In genomic region chr20:62908971-62909791, GRCh38 we compare ENCODE assay signal across 18 cellular contexts. TPM values are rescaled to one million over a fixed set of nuclear protein-coding genes. Genes with fewer than 3 reads are reported as not detected.
DNase-seq lines count a peak whose midpoint lies in the region; ATAC-seq, FAIRE-seq and TF ChIP-seq lines count a peak whose summit lies in the region.
"Had no signal": no experiment of that assay in that cellular context is flagged by ENCODE, and none has a peak within 500 bp of the region (broad histone marks: within the 10 kb centered on the region; RNA-seq: fewer than 3 reads in every experiment).

No MANE protein-coding gene starts in this region.

- peaks cover 61 to 74% of the 10 kb centered on the region in 2 donors for H3K36me3 ChIP-seq in kidney (ENCODE audit: control insufficient read depth in 1 of 2, insufficient read depth in 2 of 2, low read length in 2 of 2)

- TF ChIP-seq CTCF in kidney (IDR thresholded peaks at IDR 0.05; ENCODE audit: borderline replicate concordance, extremely low read depth, insufficient read depth), result no peak
- TF ChIP-seq CTCF in lower leg skin (IDR thresholded peaks at IDR 0.05), result no peak

- H3K9ac ChIP-seq in kidney (ENCODE audit: low read length in 2 of 2), result no peak overlapping the region

- no peak for ATAC-seq in HG02970 (IDR thresholded peaks at IDR 0.05; ENCODE audit: low FRiP score, unreplicated experiment)
- ATAC-seq: K562; left colon; naive thymus-derived CD4-positive, alpha-beta T cell had no signal

- no peak for TF ChIP-seq POLR2A in lower leg skin (IDR thresholded peaks at IDR 0.05)

- intact Hi-C loops in kidney (cut with DNase I) (no loop called here), lower leg skin (cut with DNase I; ENCODE audit: low total_unique reads) (no loop called here)

- H3K4me3 ChIP-seq in kidney (ENCODE audit: low read length in 2 of 2) (no peak overlapping the region), lower leg skin (ENCODE audit: low read depth, poor library complexity, severe bottlenecking) (no peak overlapping the region)
- H3K4me3 ChIP-seq: dorsolateral prefrontal cortex, hepatocyte, K562, SK-N-MC, testis had no signal

- peak; percentile 10 for DNase-seq in NCI-H2171 treated with DMSO at 0.1 percent for 48 hours (lab: John Stamatoyannopoulos, UW)
- DNase-seq in NCI-H2171 (lab: John Stamatoyannopoulos, UW), result no peak
- DNase-seq in NCI-H1105 (lab: John Stamatoyannopoulos, UW), result peak; percentile 56
- peak; percentile 57 for DNase-seq in NCI-H69 (lab: John Stamatoyannopoulos, UW)
- DNase-seq in kidney, result peak; percentile 46
- DNase-seq in lower leg skin (ENCODE audit: low spot score in 2 of 2), result no peak
- no peak for DNase-seq in urothelium cell line (ENCODE audit: low spot score)
- DNase-seq: activated CD4-positive, alpha-beta memory T cell treated with anti-CD3 and anti-CD28 coated beads, Interleukin-2, amount 10 ng/mL, durations not matched to agents 7 days and 5 days; activated effector memory CD4-positive, alpha-beta T cell treated with Interleukin-2 at 50 U/mL for 16 hours; dorsolateral prefrontal cortex; left colon; naive thymus-derived CD4-positive, alpha-beta T cell; testis had no signal

- 77% methylated on average over 18 of the region's 18 CpGs for WGBS in lower leg skin, 2 donors

- no peak for FAIRE-seq in kidney (lab: Jason Lieb, UNC)
- FAIRE-seq in urothelium cell line (lab: Jason Lieb, UNC), result no peak
- FAIRE-seq: A204.1, K562 had no signal

- no peak overlapping the region for H3K27ac ChIP-seq in kidney (ENCODE audit: low read depth in 2 of 2, low read length in 2 of 2)
- H3K27ac ChIP-seq: hepatocyte, SK-N-MC, testis had no signal

- no peaks in the 10 kb centered on the region for H3K9me3 ChIP-seq in kidney (ENCODE audit: control insufficient read depth in 1 of 2, low read length in 2 of 2)
- H3K9me3 ChIP-seq: testis had no signal

- H3K4me1 ChIP-seq in kidney (ENCODE audit: control insufficient read depth in 1 of 2, insufficient read depth in 1 of 2, low read depth in 1 of 2, low read length in 2 of 2), result no peaks in the 10 kb centered on the region

RNA-seq across cellular contexts. Expression of gene DIDO1, which starts 17.1 kb away (rescaled TPM):
- total RNA-seq in kidney (67.9 TPM), lower leg skin (100 to 1,000 TPM in 1 of 4 donors, 10 to 100 TPM in 3; 54.2 to 105 (median 70.7) TPM)
- polyA plus RNA-seq in kidney (ENCODE audit: insufficient read depth, low read depth, low replicate concordance), result 23.0 TPM

RNA-seq across cellular contexts. Expression of gene GID8, which starts 28.8 kb away (rescaled TPM):
- total RNA-seq in kidney (37.3 TPM), lower leg skin (10 to 100 TPM; 39.6 to 59.3 (median 44.2) TPM)
- 16.4 TPM for polyA plus RNA-seq in kidney (ENCODE audit: insufficient read depth, low read depth, low replicate concordance)

RNA-seq across cellular contexts. Expression of gene SLC17A9, which starts 43.3 kb away (rescaled TPM):
- total RNA-seq in kidney (9.5 TPM), lower leg skin (1 to 10 TPM in 2 of 4 donors, under 1 TPM in 2; 0.46 to 1.1 (median 0.73) TPM)
- polyA plus RNA-seq in kidney (ENCODE audit: insufficient read depth, low read depth, low replicate concordance), result 2.0 TPM

RNA-seq across cellular contexts. Expression of gene TCFL5, which starts 47.6 kb away (rescaled TPM):
- 11.5 TPM for total RNA-seq in kidney
- 6.1 TPM for polyA plus RNA-seq in kidney (ENCODE audit: insufficient read depth, low read depth, low replicate concordance)
- total RNA-seq in lower leg skin, result 10 to 100 TPM; 12.1 to 13.9 (median 13.1) TPM

Comparison
In these comparisons a context has a peak if more than half of its experiments do, and no peak if none do; other contexts are left out.
1. DNase-seq: peak in NCI-H2171 treated with DMSO at 0.1 percent for 48 hours (single experiment), NCI-H1105 (single experiment), NCI-H69 (single experiment) and kidney (single experiment); none in NCI-H2171 (single experiment), lower leg skin (0 of 2) and urothelium cell line (single experiment).